Comparison of ENCODE assay signal across 15 cellular contexts in genomic region chr6:34350100-34350936, GRCh38. TPM values are rescaled to one million over a fixed set of nuclear protein-coding genes. Genes with fewer than 3 reads are reported as not detected.
DNase-seq lines count a peak whose midpoint lies in the region; ATAC-seq and TF ChIP-seq lines count a peak whose summit lies in the region.
"Had no signal": no experiment of that assay in that cellular context is flagged by ENCODE, and none has a peak within 500 bp of the region (broad histone marks: within the 10 kb centered on the region; RNA-seq: fewer than 3 reads in every experiment).

No MANE protein-coding gene starts in this region.

- H3K4me1 Mint-ChIP-seq in naive B cell (peaks cover 27 to 65% (median 60%) of the 10 kb centered on the region in 3 donors), T-cell (peaks cover 20 to 28% (median 24%) of the 10 kb centered on the region in 3 donors), osteocyte (ENCODE audit: unreplicated experiment) (peaks cover 37% of the 10 kb centered on the region)

- peak overlapping the region in 1 of 8 donors; percentile 69 for H3K4me3 Mint-ChIP-seq in naive B cell
- H3K4me3 Mint-ChIP-seq in T-cell: no peak overlapping the region
- H3K4me3 Mint-ChIP-seq in osteocyte (ENCODE audit: unreplicated experiment): no peak overlapping the region
- H3K4me3 Mint-ChIP-seq: activated T-cell treated with anti-CD3 and anti-CD28 coated beads, Interleukin-2, amount 50 U/mL, for 72 hours had no signal

- H3K27me3 Mint-ChIP-seq in naive B cell: no peaks in the 10 kb centered on the region
- no peaks in the 10 kb centered on the region for H3K27me3 Mint-ChIP-seq in T-cell
- H3K27me3 Mint-ChIP-seq in osteocyte (ENCODE audit: unreplicated experiment): no peaks in the 10 kb centered on the region

- DNase-seq in EH (ENCODE audit: low read depth): peak; percentile 43
- DNase-seq in NB4 (ENCODE audit: low read depth): peak; percentile 18
- peak; percentile 81 for DNase-seq in amniotic epithelial cell (ENCODE audit: low read depth)
- DNase-seq in naive B cell: no peak
- no peak for DNase-seq in NCI-H2107 treated with DMSO at 0.1 percent for 48 hours (lab: John Stamatoyannopoulos, UW; ENCODE audit: unreplicated experiment)
- DNase-seq in T-cell: no peak
- DNase-seq in osteocyte (ENCODE audit: extremely low spot score, unreplicated experiment): no peak
- DNase-seq: activated CD4-positive, alpha-beta T cell treated with anti-CD3 and anti-CD28 coated beads, Interleukin-2, amount 50 U/mL, for 4 hours; activated T-cell treated with anti-CD3 and anti-CD28 coated beads, Interleukin-2, amount 50 U/mL, for 72 hours; NCI-H2081; SIG-M5; stimulated activated CD4-positive, alpha-beta T cell treated with anti-CD3 and anti-CD28 coated beads, Interleukin-12 subunit alpha, Interleukin-12 subunit beta, amount 100 ng/mL, for 4 hours; stomach had no signal

- CTCF ChIA-PET in T-cell (lab: Charles Lee): no interaction called here

- H3K9me3 Mint-ChIP-seq in naive B cell (no peaks in the 10 kb centered on the region), T-cell (no peaks in the 10 kb centered on the region), osteocyte (ENCODE audit: unreplicated experiment) (no peaks in the 10 kb centered on the region)
- H3K9me3 Mint-ChIP-seq: activated T-cell treated with anti-CD3 and anti-CD28 coated beads, Interleukin-2, amount 50 U/mL, for 72 hours had no signal

- H3K4me3 ChIP-seq in NB4 (ENCODE audit: low read depth, low read length): no peak overlapping the region
- H3K4me3 ChIP-seq: adrenal gland, stomach had no signal

- H3K36me3 Mint-ChIP-seq in naive B cell (no peaks in the 10 kb centered on the region), T-cell (peaks cover 9% of the 10 kb centered on the region), osteocyte (ENCODE audit: unreplicated experiment) (no peaks in the 10 kb centered on the region)

- H3K27ac Mint-ChIP-seq in naive B cell (peak overlapping the region in 5 of 6 donors; percentile 9 to 59 (median 44)), T-cell (no peak overlapping the region), osteocyte (ENCODE audit: unreplicated experiment) (no peak overlapping the region)
- H3K27ac Mint-ChIP-seq: activated T-cell treated with anti-CD3 and anti-CD28 coated beads, Interleukin-2, amount 50 U/mL, for 72 hours had no signal

- no peak for TF ChIP-seq POLR2A in NB4 (IDR thresholded peaks at IDR 0.05; ENCODE audit: extremely low read depth, insufficient read length)

- TF ChIP-seq CTCF in NB4 (IDR thresholded peaks at IDR 0.05; ENCODE audit: low read depth, low read length) (no peak), osteocyte (IDR thresholded peaks at IDR 0.05) (no peak)

- ATAC-seq in naive B cell (ENCODE audit: low read depth in 2 of 2): no peak
- ATAC-seq in T-cell (replicated peaks in 1 of 4): no peak
- ATAC-seq in HG03565 (IDR thresholded peaks at IDR 0.05; ENCODE audit: unreplicated experiment): no peak
- ATAC-seq: activated T-cell treated with anti-CD3 and anti-CD28 coated beads, Interleukin-2, amount 50 U/mL, for 72 hours had no signal

- POLR2A ChIA-PET in T-cell (lab: Charles Lee): interaction anchor here in 1 of 2 donors (0.7 kb wide), 1 partner anchor 51 kb away, joined by 5 read pairs; no protein-coding TSS in a partner anchor

RNA-seq across cellular contexts. Expression of gene NUDT3, which starts 42.2 kb away (rescaled TPM):
- 10 to 100 TPM; 12.6 to 15.5 (median 14.0) TPM for polyA plus RNA-seq in naive B cell (ENCODE audit: low read depth in 6 of 6)
- total RNA-seq in T-cell (10 to 100 TPM; 23.5 to 31.0 (median 28.9) TPM), osteocyte (32.0 and 33.1 TPM in 2 replicates)

Comparison
In these comparisons a context has a peak if more than half of its experiments do, and no peak if none do; other contexts are left out.
1. DNase-seq: peak in EH (single experiment), NB4 (single experiment) and amniotic epithelial cell (single experiment); none in naive B cell (single experiment), NCI-H2107 treated with DMSO at 0.1 percent for 48 hours (single experiment), T-cell (0 of 34) and osteocyte (single experiment).
2. H3K27ac Mint-ChIP-seq: peak in naive B cell (5 of 6); none in T-cell (0 of 2) and osteocyte (single experiment).